23 cellular contexts compared by ENCODE assay signal in genomic region chr6:68364276-68364785, GRCh38.
"Had no signal": no experiment of that assay in that cellular context is flagged by ENCODE, and none has a peak within 500 bp of the region (broad histone marks: within the 10 kb centered on the region; RNA-seq: fewer than 3 reads in every experiment).

No MANE protein-coding gene starts in this region.

- H3K36me3 ChIP-seq: esophagus squamous epithelium, gastrocnemius medialis, lower lobe of right lung, right lobe of liver, suprapubic skin, vagina had no signal

- H3K27ac Mint-ChIP-seq: naive thymus-derived CD8-positive, alpha-beta T cell; nephron progenitor cell; stimulated activated naive CD8-positive, alpha-beta T cell treated with anti-CD3 and anti-CD28 coated beads, Interleukin-15, amount 100 ng/mL, for 72 hours had no signal

- H3K36me3 Mint-ChIP-seq: naive thymus-derived CD8-positive, alpha-beta T cell had no signal

- H3K4me1 ChIP-seq: esophagus squamous epithelium, gastrocnemius medialis, lower lobe of right lung, psoas muscle, right lobe of liver, suprapubic skin, vagina had no signal

- H3K9me3 ChIP-seq: gastrocnemius medialis, lower lobe of right lung, psoas muscle, right lobe of liver, suprapubic skin, vagina had no signal

- H3K27ac ChIP-seq: coronary artery, esophagus squamous epithelium, gastrocnemius medialis, lower lobe of right lung, psoas muscle, right lobe of liver, suprapubic skin, vagina had no signal

- H3K4me1 Mint-ChIP-seq: naive thymus-derived CD8-positive, alpha-beta T cell; stimulated activated naive CD8-positive, alpha-beta T cell treated with anti-CD3 and anti-CD28 coated beads, Interleukin-15, amount 100 ng/mL, for 72 hours had no signal

- H3K27me3 Mint-ChIP-seq: naive thymus-derived CD8-positive, alpha-beta T cell; stimulated activated naive CD8-positive, alpha-beta T cell treated with anti-CD3 and anti-CD28 coated beads, Interleukin-15, amount 100 ng/mL, for 72 hours had no signal

- DNase-seq: dermis blood vessel endothelial cell; effector memory CD4-positive, alpha-beta T cell; erythroblast; esophagus squamous epithelium; gastrocnemius medialis; head of caudate nucleus; left ventricle myocardium superior; lower lobe of right lung; naive thymus-derived CD8-positive, alpha-beta T cell; nephron progenitor cell; nucleus accumbens; posterior cingulate gyrus; psoas muscle; right lobe of liver; small intestine; stimulated activated CD4-positive, alpha-beta T cell treated with anti-CD3 and anti-CD28 coated beads, Interleukin-15, amount 100 ng/mL, for 24 hours; stimulated activated CD4-positive, alpha-beta T cell treated with anti-CD3 and anti-CD28 coated beads, Interleukin-2, amount 100 ng/mL, for 48 hours; stimulated activated naive CD4-positive, alpha-beta T cell; stimulated activated naive CD8-positive, alpha-beta T cell treated with anti-CD3 and anti-CD28 coated beads, Interleukin-15, amount 100 ng/mL, for 72 hours; trophoblast cell had no signal

- H3K4me3 ChIP-seq: coronary artery, esophagus squamous epithelium, gastrocnemius medialis, lower lobe of right lung, psoas muscle, right lobe of liver, suprapubic skin, vagina had no signal

- H3K27me3 ChIP-seq: esophagus squamous epithelium, gastrocnemius medialis, right lobe of liver, suprapubic skin, vagina had no signal

- H3K4me3 Mint-ChIP-seq: naive thymus-derived CD8-positive, alpha-beta T cell; nephron progenitor cell; stimulated activated naive CD8-positive, alpha-beta T cell treated with anti-CD3 and anti-CD28 coated beads, Interleukin-15, amount 100 ng/mL, for 72 hours had no signal
